In the genomic region with DNA sequence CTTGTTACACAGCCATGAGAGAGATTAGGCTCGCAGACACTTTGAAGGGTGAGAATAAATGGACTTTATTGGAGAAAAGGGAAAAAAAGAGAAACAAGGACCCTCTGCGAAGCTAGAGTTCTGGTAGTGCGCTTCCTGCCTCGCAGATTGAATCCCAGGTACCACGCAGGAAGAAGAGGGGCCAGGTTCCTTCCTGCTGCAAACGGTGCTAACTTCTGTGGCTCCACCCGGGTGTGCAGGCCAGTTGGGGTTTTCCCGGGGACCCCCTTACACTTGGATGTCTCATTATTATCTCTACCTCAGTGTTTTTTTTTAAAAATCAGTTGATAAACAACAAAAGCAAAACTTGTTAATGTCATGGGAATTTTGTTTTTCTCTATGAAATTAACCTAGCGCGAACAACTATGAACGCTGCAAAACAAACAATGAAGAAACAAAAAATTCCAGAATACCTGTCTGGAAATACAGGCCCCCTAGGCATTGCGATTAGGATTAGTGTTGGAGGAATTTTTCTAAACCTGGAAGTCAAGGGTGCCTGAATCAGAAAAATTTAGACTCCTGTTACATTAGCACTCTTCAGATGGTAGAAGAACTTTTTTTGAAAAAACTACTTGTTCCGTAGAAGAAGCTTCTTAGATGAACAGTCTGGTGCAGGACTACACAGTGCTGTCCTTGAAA, we compare ENCODE assay signal across 14 cellular contexts.
"Had no signal": no experiment of that assay in that cellular context is flagged by ENCODE, and none has a peak within 500 bp of the region (broad histone marks: within the 10 kb centered on the region; RNA-seq: fewer than 3 reads in every experiment).

No MANE protein-coding gene starts in this region.

- H3K4me3 Mint-ChIP-seq: activated CD4-positive, alpha-beta T cell treated with anti-CD3 and anti-CD28 coated beads, Interleukin-2, amount 10 ng/mL, durations not matched to agents 7 days and 5 days; type B pancreatic cell had no signal

- H3K36me3 ChIP-seq: brain microvascular endothelial cell, lower lobe of right lung, stomach had no signal

- H3K27ac ChIP-seq: brain microvascular endothelial cell, foreskin keratinocyte, lower lobe of right lung, psoas muscle, stomach had no signal

- H3K27me3 ChIP-seq: brain microvascular endothelial cell had no signal

- H3K36me3 Mint-ChIP-seq: type B pancreatic cell had no signal

- H3K27me3 Mint-ChIP-seq: activated CD4-positive, alpha-beta T cell treated with anti-CD3 and anti-CD28 coated beads, Interleukin-2, amount 10 ng/mL, durations not matched to agents 7 days and 5 days had no signal

- DNase-seq: activated CD4-positive, alpha-beta T cell treated with anti-CD3 and anti-CD28 coated beads, Interleukin-2, amount 10 ng/mL, durations not matched to agents 7 days and 5 days; aorta; brain microvascular endothelial cell; central memory CD4-positive, alpha-beta T cell; foreskin keratinocyte; glutamatergic neuron; hippocampal formation; lower lobe of right lung; psoas muscle; right cardiac atrium; stomach; T1000 had no signal

- H3K4me3 ChIP-seq: lower lobe of right lung, psoas muscle, stomach had no signal

- H3K9me3 ChIP-seq: lower lobe of right lung, psoas muscle, stomach had no signal

- H3K9me3 Mint-ChIP-seq: activated CD4-positive, alpha-beta T cell treated with anti-CD3 and anti-CD28 coated beads, Interleukin-2, amount 10 ng/mL, durations not matched to agents 7 days and 5 days; type B pancreatic cell had no signal

- H3K27ac Mint-ChIP-seq: activated CD4-positive, alpha-beta T cell treated with anti-CD3 and anti-CD28 coated beads, Interleukin-2, amount 10 ng/mL, durations not matched to agents 7 days and 5 days; type B pancreatic cell had no signal

- H3K4me1 ChIP-seq: foreskin keratinocyte, lower lobe of right lung, psoas muscle had no signal

- ATAC-seq: activated CD4-positive, CD25-positive, alpha-beta regulatory T cell treated with anti-CD3 and anti-CD28 coated beads, Interleukin-2, amount 50 U/mL, for 24 hours; foreskin keratinocyte; lower lobe of right lung; psoas muscle; right cardiac atrium had no signal
